ENCODE assay signal across 1 cellular context in the genomic region with DNA sequence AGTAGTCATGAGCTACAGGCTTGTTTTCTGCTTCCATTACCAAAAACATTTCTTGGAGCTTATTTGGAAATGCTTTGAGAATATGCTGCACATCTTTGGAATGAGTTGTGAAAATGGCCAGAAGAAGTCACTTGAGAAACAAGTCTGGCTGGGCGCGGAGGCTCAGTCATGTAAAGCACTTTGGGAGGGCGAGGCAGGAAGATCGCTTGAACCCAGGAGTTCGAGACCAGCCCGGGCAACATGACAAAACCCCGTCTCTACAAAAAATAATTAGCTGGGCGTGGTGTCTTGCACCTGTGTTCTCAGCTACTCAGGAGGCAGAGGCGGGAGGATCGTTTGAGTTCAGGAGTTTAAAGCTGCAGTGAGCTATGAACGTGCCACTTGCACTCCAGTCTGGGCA.
TF ChIP-seq lines count a peak whose summit lies in the region.

No MANE protein-coding gene starts in this region.

TF ChIP-seq in H1, 55 proteins besides CTCF, POLR2A, EP300 and RAD21:
- TF ChIP-seq CREB1 (IDR thresholded peaks at IDR 0.05) = no peak
- no peak for TF ChIP-seq HDAC2 (IDR thresholded peaks at IDR 0.05; ENCODE audit: borderline replicate concordance in 1 of 2, low read depth in 2 of 2, low read length in 2 of 2)
- TF ChIP-seq CEBPB (IDR thresholded peaks at IDR 0.05; ENCODE audit: low read depth, low read length) = no peak
- no peak for TF ChIP-seq HDAC6 (IDR thresholded peaks at IDR 0.05; ENCODE audit: low read depth, low read length)
- TF ChIP-seq TBP (IDR thresholded peaks at IDR 0.05; ENCODE audit: low read depth, low read length) = no peak
- TF ChIP-seq, protein P1, sequence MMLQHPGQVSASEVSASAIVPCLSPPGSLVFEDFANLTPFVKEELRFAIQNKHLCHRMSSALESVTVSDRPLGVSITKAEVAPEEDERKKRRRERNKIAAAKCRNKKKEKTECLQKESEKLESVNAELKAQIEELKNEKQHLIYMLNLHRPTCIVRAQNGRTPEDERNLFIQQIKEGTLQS (IDR thresholded peaks at IDR 0.05; ENCODE audit: insufficient read depth, low read depth, low read length) = no peak
- TF ChIP-seq GABPA (IDR thresholded peaks at IDR 0.05; ENCODE audit: borderline replicate concordance, insufficient read depth, low read length) = no peak
- no peak for TF ChIP-seq JUND (IDR thresholded peaks at IDR 0.05; ENCODE audit: low read length)
- TF ChIP-seq BCL11A (IDR thresholded peaks at IDR 0.05; ENCODE audit: low read depth in 2 of 2, low read length in 2 of 2) = no peak
- no peak for TF ChIP-seq CTBP2 (IDR thresholded peaks at IDR 0.05; ENCODE audit: borderline replicate concordance, insufficient read depth, insufficient read length, low read length)
- no peak for TF ChIP-seq CBX8 (IDR thresholded peaks at IDR 0.05; ENCODE audit: borderline replicate concordance, low read depth, low read length)
- TF ChIP-seq TAF1 (IDR thresholded peaks at IDR 0.05; ENCODE audit: low read depth, low read length) = no peak
- no peak for TF ChIP-seq SAP30 (IDR thresholded peaks at IDR 0.05; ENCODE audit: insufficient read depth, insufficient replicate concordance, low read length)
- TF ChIP-seq RFX5 (IDR thresholded peaks at IDR 0.05; ENCODE audit: borderline replicate concordance, low read depth, low read length) = no peak
- TF ChIP-seq, protein P2, sequence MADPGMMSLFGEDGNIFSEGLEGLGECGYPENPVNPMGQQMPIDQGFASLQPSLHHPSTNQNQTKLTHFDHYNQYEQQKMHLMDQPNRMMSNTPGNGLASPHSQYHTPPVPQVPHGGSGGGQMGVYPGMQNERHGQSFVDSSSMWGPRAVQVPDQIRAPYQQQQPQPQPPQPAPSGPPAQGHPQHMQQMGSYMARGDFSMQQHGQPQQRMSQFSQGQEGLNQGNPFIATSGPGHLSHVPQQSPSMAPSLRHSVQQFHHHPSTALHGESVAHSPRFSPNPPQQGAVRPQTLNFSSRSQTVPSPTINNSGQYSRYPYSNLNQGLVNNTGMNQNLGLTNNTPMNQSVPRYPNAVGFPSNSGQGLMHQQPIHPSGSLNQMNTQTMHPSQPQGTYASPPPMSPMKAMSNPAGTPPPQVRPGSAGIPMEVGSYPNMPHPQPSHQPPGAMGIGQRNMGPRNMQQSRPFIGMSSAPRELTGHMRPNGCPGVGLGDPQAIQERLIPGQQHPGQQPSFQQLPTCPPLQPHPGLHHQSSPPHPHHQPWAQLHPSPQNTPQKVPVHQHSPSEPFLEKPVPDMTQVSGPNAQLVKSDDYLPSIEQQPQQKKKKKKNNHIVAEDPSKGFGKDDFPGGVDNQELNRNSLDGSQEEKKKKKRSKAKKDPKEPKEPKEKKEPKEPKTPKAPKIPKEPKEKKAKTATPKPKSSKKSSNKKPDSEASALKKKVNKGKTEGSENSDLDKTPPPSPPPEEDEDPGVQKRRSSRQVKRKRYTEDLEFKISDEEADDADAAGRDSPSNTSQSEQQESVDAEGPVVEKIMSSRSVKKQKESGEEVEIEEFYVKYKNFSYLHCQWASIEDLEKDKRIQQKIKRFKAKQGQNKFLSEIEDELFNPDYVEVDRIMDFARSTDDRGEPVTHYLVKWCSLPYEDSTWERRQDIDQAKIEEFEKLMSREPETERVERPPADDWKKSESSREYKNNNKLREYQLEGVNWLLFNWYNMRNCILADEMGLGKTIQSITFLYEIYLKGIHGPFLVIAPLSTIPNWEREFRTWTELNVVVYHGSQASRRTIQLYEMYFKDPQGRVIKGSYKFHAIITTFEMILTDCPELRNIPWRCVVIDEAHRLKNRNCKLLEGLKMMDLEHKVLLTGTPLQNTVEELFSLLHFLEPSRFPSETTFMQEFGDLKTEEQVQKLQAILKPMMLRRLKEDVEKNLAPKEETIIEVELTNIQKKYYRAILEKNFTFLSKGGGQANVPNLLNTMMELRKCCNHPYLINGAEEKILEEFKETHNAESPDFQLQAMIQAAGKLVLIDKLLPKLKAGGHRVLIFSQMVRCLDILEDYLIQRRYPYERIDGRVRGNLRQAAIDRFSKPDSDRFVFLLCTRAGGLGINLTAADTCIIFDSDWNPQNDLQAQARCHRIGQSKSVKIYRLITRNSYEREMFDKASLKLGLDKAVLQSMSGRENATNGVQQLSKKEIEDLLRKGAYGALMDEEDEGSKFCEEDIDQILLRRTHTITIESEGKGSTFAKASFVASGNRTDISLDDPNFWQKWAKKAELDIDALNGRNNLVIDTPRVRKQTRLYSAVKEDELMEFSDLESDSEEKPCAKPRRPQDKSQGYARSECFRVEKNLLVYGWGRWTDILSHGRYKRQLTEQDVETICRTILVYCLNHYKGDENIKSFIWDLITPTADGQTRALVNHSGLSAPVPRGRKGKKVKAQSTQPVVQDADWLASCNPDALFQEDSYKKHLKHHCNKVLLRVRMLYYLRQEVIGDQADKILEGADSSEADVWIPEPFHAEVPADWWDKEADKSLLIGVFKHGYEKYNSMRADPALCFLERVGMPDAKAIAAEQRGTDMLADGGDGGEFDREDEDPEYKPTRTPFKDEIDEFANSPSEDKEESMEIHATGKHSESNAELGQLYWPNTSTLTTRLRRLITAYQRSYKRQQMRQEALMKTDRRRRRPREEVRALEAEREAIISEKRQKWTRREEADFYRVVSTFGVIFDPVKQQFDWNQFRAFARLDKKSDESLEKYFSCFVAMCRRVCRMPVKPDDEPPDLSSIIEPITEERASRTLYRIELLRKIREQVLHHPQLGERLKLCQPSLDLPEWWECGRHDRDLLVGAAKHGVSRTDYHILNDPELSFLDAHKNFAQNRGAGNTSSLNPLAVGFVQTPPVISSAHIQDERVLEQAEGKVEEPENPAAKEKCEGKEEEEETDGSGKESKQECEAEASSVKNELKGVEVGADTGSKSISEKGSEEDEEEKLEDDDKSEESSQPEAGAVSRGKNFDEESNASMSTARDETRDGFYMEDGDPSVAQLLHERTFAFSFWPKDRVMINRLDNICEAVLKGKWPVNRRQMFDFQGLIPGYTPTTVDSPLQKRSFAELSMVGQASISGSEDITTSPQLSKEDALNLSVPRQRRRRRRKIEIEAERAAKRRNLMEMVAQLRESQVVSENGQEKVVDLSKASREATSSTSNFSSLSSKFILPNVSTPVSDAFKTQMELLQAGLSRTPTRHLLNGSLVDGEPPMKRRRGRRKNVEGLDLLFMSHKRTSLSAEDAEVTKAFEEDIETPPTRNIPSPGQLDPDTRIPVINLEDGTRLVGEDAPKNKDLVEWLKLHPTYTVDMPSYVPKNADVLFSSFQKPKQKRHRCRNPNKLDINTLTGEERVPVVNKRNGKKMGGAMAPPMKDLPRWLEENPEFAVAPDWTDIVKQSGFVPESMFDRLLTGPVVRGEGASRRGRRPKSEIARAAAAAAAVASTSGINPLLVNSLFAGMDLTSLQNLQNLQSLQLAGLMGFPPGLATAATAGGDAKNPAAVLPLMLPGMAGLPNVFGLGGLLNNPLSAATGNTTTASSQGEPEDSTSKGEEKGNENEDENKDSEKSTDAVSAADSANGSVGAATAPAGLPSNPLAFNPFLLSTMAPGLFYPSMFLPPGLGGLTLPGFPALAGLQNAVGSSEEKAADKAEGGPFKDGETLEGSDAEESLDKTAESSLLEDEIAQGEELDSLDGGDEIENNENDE (IDR thresholded peaks at IDR 0.05; ENCODE audit: insufficient replicate concordance, low read length) = no peak
- no peak for TF ChIP-seq SP4 (IDR thresholded peaks at IDR 0.05; ENCODE audit: low read length)
